In genomic region chrX:124338733-124339514, GRCh38 we compare ENCODE assay signal across 28 cellular contexts. TPM values are rescaled to one million over a fixed set of nuclear protein-coding genes. Genes with fewer than 3 reads are reported as not detected.
DNase-seq lines count a peak whose midpoint lies in the region; ATAC-seq, FAIRE-seq and TF ChIP-seq lines count a peak whose summit lies in the region.
"Had no signal": no experiment of that assay in that cellular context is flagged by ENCODE, and none has a peak within 500 bp of the region (broad histone marks: within the 10 kb centered on the region; RNA-seq: fewer than 3 reads in every experiment).

No MANE protein-coding gene starts in this region.

- FAIRE-seq in RCC 7860 (lab: Jason Lieb, UNC), result no peak

- peak overlapping the region in 1 of 2 donors; percentile 36 for H3K4me3 Mint-ChIP-seq in activated T-cell treated with anti-CD3 and anti-CD28 coated beads, Interleukin-2, amount 50 U/mL, for 72 hours
- peak overlapping the region; percentile 26 for H3K4me3 Mint-ChIP-seq in CD8-positive, alpha-beta T cell
- no peak overlapping the region for H3K4me3 Mint-ChIP-seq in activated CD8-positive, alpha-beta T cell treated with anti-CD3 and anti-CD28 coated beads, Interleukin-2, amount 10 ng/mL, durations not matched to agents 7 days and 5 days
- H3K4me3 Mint-ChIP-seq: activated CD4-positive, alpha-beta memory T cell treated with anti-CD3 and anti-CD28 coated beads, Interleukin-2, amount 10 ng/mL, durations not matched to agents 7 days and 5 days; activated T-cell treated with anti-CD3 and anti-CD28 coated beads, Interleukin-2, amount 50 U/mL, for 24 hours; brain; H9; memory B cell had no signal

- peak; percentile 32 to 42 for ATAC-seq in activated T-cell treated with anti-CD3 and anti-CD28 coated beads, Interleukin-2, amount 50 U/mL, for 72 hours (replicated peaks in 1 of 2)
- ATAC-seq in CD8-positive, alpha-beta T cell, result peak; percentile 68
- peak; percentile 71 for ATAC-seq in activated CD8-positive, alpha-beta T cell treated with anti-CD3 and anti-CD28 coated beads, Interleukin-2, amount 10 ng/mL, durations not matched to agents 7 days and 5 days
- peak; percentile 35 for ATAC-seq in mucosa of descending colon
- ATAC-seq: heart right ventricle, left cardiac atrium had no signal

- no peak for TF ChIP-seq CTCF in CD8-positive, alpha-beta T cell (IDR thresholded peaks at IDR 0.05)
- no peak for TF ChIP-seq CTCF in mucosa of descending colon (IDR thresholded peaks at IDR 0.05)

- no peak overlapping the region for H3K4me3 ChIP-seq in CD8-positive, alpha-beta T cell (ENCODE audit: low read depth, low read length)
- no peak overlapping the region for H3K4me3 ChIP-seq in mucosa of descending colon
- H3K4me3 ChIP-seq: heart right ventricle, SK-N-MC, skin epidermis, testis, vagina had no signal

- H3K9me3 ChIP-seq in CD8-positive, alpha-beta T cell (ENCODE audit: low read length), result no peaks in the 10 kb centered on the region
- no peaks in the 10 kb centered on the region for H3K9me3 ChIP-seq in mucosa of descending colon
- H3K9me3 ChIP-seq: heart right ventricle, testis, vagina had no signal

- no peaks in the 10 kb centered on the region for H3K36me3 ChIP-seq in CD8-positive, alpha-beta T cell (ENCODE audit: insufficient read depth, low read length)
- no peaks in the 10 kb centered on the region for H3K36me3 ChIP-seq in mucosa of descending colon (ENCODE audit: low read depth)
- H3K36me3 ChIP-seq: heart right ventricle, vagina had no signal

- H3K36me3 Mint-ChIP-seq in activated T-cell treated with anti-CD3 and anti-CD28 coated beads, Interleukin-2, amount 50 U/mL, for 72 hours (ENCODE audit: insufficient read depth in 2 of 2), result no peaks in the 10 kb centered on the region
- no peaks in the 10 kb centered on the region for H3K36me3 Mint-ChIP-seq in CD8-positive, alpha-beta T cell
- H3K36me3 Mint-ChIP-seq in activated CD8-positive, alpha-beta T cell treated with anti-CD3 and anti-CD28 coated beads, Interleukin-2, amount 10 ng/mL, durations not matched to agents 7 days and 5 days (ENCODE audit: low read depth), result no peaks in the 10 kb centered on the region
- H3K36me3 Mint-ChIP-seq: brain, memory B cell had no signal

- H3K4me1 Mint-ChIP-seq in activated T-cell treated with anti-CD3 and anti-CD28 coated beads, Interleukin-2, amount 50 U/mL, for 72 hours (ENCODE audit: low read depth), result peaks cover 64% of the 10 kb centered on the region
- H3K4me1 Mint-ChIP-seq in CD8-positive, alpha-beta T cell (ENCODE audit: low read depth), result peaks cover 52% of the 10 kb centered on the region
- H3K4me1 Mint-ChIP-seq in activated CD8-positive, alpha-beta T cell treated with anti-CD3 and anti-CD28 coated beads, Interleukin-2, amount 10 ng/mL, durations not matched to agents 7 days and 5 days (ENCODE audit: low read depth), result peaks cover 72% of the 10 kb centered on the region
- H3K4me1 Mint-ChIP-seq: brain had no signal

- H3K27me3 ChIP-seq in CD8-positive, alpha-beta T cell (ENCODE audit: insufficient read depth, low read length), result no peaks in the 10 kb centered on the region
- H3K27me3 ChIP-seq: heart right ventricle, testis, vagina had no signal

- H3K4me1 ChIP-seq in CD8-positive, alpha-beta T cell (ENCODE audit: insufficient read depth, low read length), result peaks cover 53% of the 10 kb centered on the region
- H3K4me1 ChIP-seq in mucosa of descending colon (ENCODE audit: low read depth), result no peaks in the 10 kb centered on the region
- H3K4me1 ChIP-seq: heart right ventricle, testis, vagina had no signal

- H3K27me3 Mint-ChIP-seq in activated T-cell treated with anti-CD3 and anti-CD28 coated beads, Interleukin-2, amount 50 U/mL, for 72 hours (ENCODE audit: low read depth), result peaks cover 8% of the 10 kb centered on the region
- H3K27me3 Mint-ChIP-seq in CD8-positive, alpha-beta T cell (ENCODE audit: low read depth), result no peaks in the 10 kb centered on the region
- H3K27me3 Mint-ChIP-seq in activated CD8-positive, alpha-beta T cell treated with anti-CD3 and anti-CD28 coated beads, Interleukin-2, amount 10 ng/mL, durations not matched to agents 7 days and 5 days (ENCODE audit: low read depth), result no peaks in the 10 kb centered on the region
- H3K27me3 Mint-ChIP-seq: activated CD4-positive, alpha-beta memory T cell treated with anti-CD3 and anti-CD28 coated beads, Interleukin-2, amount 10 ng/mL, durations not matched to agents 7 days and 5 days; activated T-cell treated with anti-CD3 and anti-CD28 coated beads, Interleukin-2, amount 50 U/mL, for 24 hours; brain had no signal

- no peaks in the 10 kb centered on the region for H3K9me3 Mint-ChIP-seq in activated T-cell treated with anti-CD3 and anti-CD28 coated beads, Interleukin-2, amount 50 U/mL, for 72 hours
- no peaks in the 10 kb centered on the region for H3K9me3 Mint-ChIP-seq in CD8-positive, alpha-beta T cell
- no peaks in the 10 kb centered on the region for H3K9me3 Mint-ChIP-seq in activated CD8-positive, alpha-beta T cell treated with anti-CD3 and anti-CD28 coated beads, Interleukin-2, amount 10 ng/mL, durations not matched to agents 7 days and 5 days (ENCODE audit: insufficient read depth)
- H3K9me3 Mint-ChIP-seq: activated CD4-positive, alpha-beta memory T cell treated with anti-CD3 and anti-CD28 coated beads, Interleukin-2, amount 10 ng/mL, durations not matched to agents 7 days and 5 days; activated T-cell treated with anti-CD3 and anti-CD28 coated beads, Interleukin-2, amount 50 U/mL, for 24 hours; brain; memory B cell had no signal

- POLR2A ChIA-PET in CD8-positive, alpha-beta T cell (lab: Charles Lee), result no interaction called here
- POLR2A ChIA-PET in activated CD8-positive, alpha-beta T cell treated with anti-CD3 and anti-CD28 coated beads, Interleukin-2, amount 10 ng/mL, durations not matched to agents 7 days and 5 days (lab: Charles Lee), result interaction anchor here (0.6 to 1.7 kb wide), 2 partner anchors 9 to 121 kb away, joined by 3 to 8 read pairs; no protein-coding TSS in a partner anchor

- DNase-seq in activated T-cell treated with anti-CD3 and anti-CD28 coated beads, Interleukin-2, amount 50 U/mL, for 72 hours, result peak in 1 of 2 donors; percentile 29
- DNase-seq in activated T-cell treated with anti-CD3 and anti-CD28 coated beads, Interleukin-2, amount 50 U/mL, for 1 hour, result no peak
- peak in 5 of 7 experiments; percentile 7 to 68 (median 32) for DNase-seq in CD8-positive, alpha-beta T cell
- peak; percentile 57 for DNase-seq in activated CD8-positive, alpha-beta T cell treated with anti-CD3 and anti-CD28 coated beads, Interleukin-2, amount 10 ng/mL, durations not matched to agents 7 days and 5 days
- peak in 1 of 3 donors; percentile 3 for DNase-seq in mucosa of descending colon
- no peak for DNase-seq in RCC 7860 (ENCODE audit: low spot score)
- DNase-seq in NCI-H1436 (lab: John Stamatoyannopoulos, UW), result no peak
- DNase-seq in activated CD4-positive, CD25-positive, alpha-beta regulatory T cell (lab: John Stamatoyannopoulos, UW), result no peak
- DNase-seq: ACHN; activated CD4-positive, alpha-beta memory T cell treated with anti-CD3 and anti-CD28 coated beads, Interleukin-2, amount 10 ng/mL, durations not matched to agents 7 days and 5 days; activated T-cell treated with anti-CD3 and anti-CD28 coated beads, Interleukin-2, amount 50 U/mL, for 24 hours; foreskin fibroblast; H9; heart right ventricle; left cardiac atrium; NCI-H1092 treated with DMSO at 0.1 percent for 48 hours; NCI-H1930; NCI-H69; testis had no signal

- intact Hi-C loops in CD8-positive, alpha-beta T cell (cut with DNase I, micrococcal nuclease), result no loop called here
- intact Hi-C loops in mucosa of descending colon (cut with DNase I, micrococcal nuclease), result no loop called here

- no peak overlapping the region for H3K27ac ChIP-seq in CD8-positive, alpha-beta T cell (ENCODE audit: low read depth, low read length)
- H3K27ac ChIP-seq: heart right ventricle, SK-N-MC, skin epidermis, testis, vagina had no signal

- CTCF ChIA-PET in CD8-positive, alpha-beta T cell (lab: Charles Lee), result interaction anchor here (1.3 kb wide), 1 partner anchor 7 kb away, joined by 3 read pairs; the partner anchor contains the start of gene SH2D1A
- CTCF ChIA-PET in activated CD8-positive, alpha-beta T cell treated with anti-CD3 and anti-CD28 coated beads, Interleukin-2, amount 10 ng/mL, durations not matched to agents 7 days and 5 days (lab: Charles Lee), result interaction anchor here (0.8 kb wide), 1 partner anchor 9 kb away, joined by 3 read pairs; no protein-coding TSS in a partner anchor

- peak overlapping the region; percentile 48 for H3K27ac Mint-ChIP-seq in activated T-cell treated with anti-CD3 and anti-CD28 coated beads, Interleukin-2, amount 50 U/mL, for 72 hours
- peak overlapping the region; percentile 85 for H3K27ac Mint-ChIP-seq in CD8-positive, alpha-beta T cell
- H3K27ac Mint-ChIP-seq in activated CD8-positive, alpha-beta T cell treated with anti-CD3 and anti-CD28 coated beads, Interleukin-2, amount 10 ng/mL, durations not matched to agents 7 days and 5 days, result peak overlapping the region; percentile 66
- H3K27ac Mint-ChIP-seq: activated CD4-positive, alpha-beta memory T cell treated with anti-CD3 and anti-CD28 coated beads, Interleukin-2, amount 10 ng/mL, durations not matched to agents 7 days and 5 days; activated T-cell treated with anti-CD3 and anti-CD28 coated beads, Interleukin-2, amount 50 U/mL, for 24 hours; brain; H9; memory B cell had no signal

RNA-seq across cellular contexts. Expression of gene TEX13D, which starts 6.5 kb away (rescaled TPM):
- total RNA-seq in activated T-cell treated with anti-CD3 and anti-CD28 coated beads, Interleukin-2, amount 50 U/mL, for 72 hours, result not detected
- total RNA-seq in CD8-positive, alpha-beta T cell, result not detected
- not detected for total RNA-seq in activated CD8-positive, alpha-beta T cell treated with anti-CD3 and anti-CD28 coated beads, Interleukin-2, amount 10 ng/mL, durations not matched to agents 7 days and 5 days
- total RNA-seq in mucosa of descending colon, result not detected
- total RNA-seq: activated CD4-positive, alpha-beta memory T cell treated with anti-CD3 and anti-CD28 coated beads, Interleukin-2, amount 10 ng/mL, durations not matched to agents 7 days and 5 days; epithelial cell of proximal tubule; heart right ventricle; left cardiac atrium; myocyte; omental fat pad; T-helper 2 cell treated with Interferon-gamma antibody and Interleukin-4, amounts not matched to agents 100 ng/mL and 5 ng/mL, for 36 hours; vagina had no signal

RNA-seq across cellular contexts. Expression of gene SH2D1A, which starts 7.4 kb away (rescaled TPM):
- 10 to 100 TPM; 40.7 to 47.1 TPM for total RNA-seq in activated T-cell treated with anti-CD3 and anti-CD28 coated beads, Interleukin-2, amount 50 U/mL, for 72 hours
- 10 to 100 TPM; 44.4 to 50.3 TPM for total RNA-seq in CD8-positive, alpha-beta T cell
- 10 to 100 TPM; 42.0 to 42.1 TPM for total RNA-seq in activated CD8-positive, alpha-beta T cell treated with anti-CD3 and anti-CD28 coated beads, Interleukin-2, amount 10 ng/mL, durations not matched to agents 7 days and 5 days
- total RNA-seq in mucosa of descending colon, result under 1 TPM; 0.32 to 0.75 (median 0.55) TPM
- total RNA-seq: epithelial cell of proximal tubule, H9, myocyte, testis had no signal

Comparison
In these comparisons a context has a peak if more than half of its experiments do, and no peak if none do; other contexts are left out.
1. DNase-seq: peak in CD8-positive, alpha-beta T cell (5 of 7) and activated CD8-positive, alpha-beta T cell treated with anti-CD3 and anti-CD28 coated beads, Interleukin-2, amount 10 ng/mL, durations not matched to agents 7 days and 5 days (single experiment); none in activated T-cell treated with anti-CD3 and anti-CD28 coated beads, Interleukin-2, amount 50 U/mL, for 1 hour (single experiment), RCC 7860 (single experiment), NCI-H1436 (single experiment) and activated CD4-positive, CD25-positive, alpha-beta regulatory T cell (0 of 4).
2. RNA of gene SH2D1A, which starts 7.4 kb away (total RNA-seq): 44.4 to 50.3 TPM in CD8-positive, alpha-beta T cell, 40.7 to 47.1 TPM in activated T-cell treated with anti-CD3 and anti-CD28 coated beads, Interleukin-2, amount 50 U/mL, for 72 hours and 42.0 to 42.1 TPM in activated CD8-positive, alpha-beta T cell treated with anti-CD3 and anti-CD28 coated beads, Interleukin-2, amount 10 ng/mL, durations not matched to agents 7 days and 5 days; 0.32 to 0.75 TPM in mucosa of descending colon; every median in the first group is over 10 times any median in the second.
3. Peak in every context shown above with its lines, with median percentiles within 50 percentile points of each other: ATAC-seq and H3K27ac Mint-ChIP-seq.